ENCODE assay signal across 8 cellular contexts in genomic region chr7:1503816-1504775, GRCh38. TPM values are rescaled to one million over a fixed set of nuclear protein-coding genes. Genes with fewer than 3 reads are reported as not detected.
DNase-seq lines count a peak whose midpoint lies in the region; ATAC-seq and TF ChIP-seq lines count a peak whose summit lies in the region.

A gene with protein sequence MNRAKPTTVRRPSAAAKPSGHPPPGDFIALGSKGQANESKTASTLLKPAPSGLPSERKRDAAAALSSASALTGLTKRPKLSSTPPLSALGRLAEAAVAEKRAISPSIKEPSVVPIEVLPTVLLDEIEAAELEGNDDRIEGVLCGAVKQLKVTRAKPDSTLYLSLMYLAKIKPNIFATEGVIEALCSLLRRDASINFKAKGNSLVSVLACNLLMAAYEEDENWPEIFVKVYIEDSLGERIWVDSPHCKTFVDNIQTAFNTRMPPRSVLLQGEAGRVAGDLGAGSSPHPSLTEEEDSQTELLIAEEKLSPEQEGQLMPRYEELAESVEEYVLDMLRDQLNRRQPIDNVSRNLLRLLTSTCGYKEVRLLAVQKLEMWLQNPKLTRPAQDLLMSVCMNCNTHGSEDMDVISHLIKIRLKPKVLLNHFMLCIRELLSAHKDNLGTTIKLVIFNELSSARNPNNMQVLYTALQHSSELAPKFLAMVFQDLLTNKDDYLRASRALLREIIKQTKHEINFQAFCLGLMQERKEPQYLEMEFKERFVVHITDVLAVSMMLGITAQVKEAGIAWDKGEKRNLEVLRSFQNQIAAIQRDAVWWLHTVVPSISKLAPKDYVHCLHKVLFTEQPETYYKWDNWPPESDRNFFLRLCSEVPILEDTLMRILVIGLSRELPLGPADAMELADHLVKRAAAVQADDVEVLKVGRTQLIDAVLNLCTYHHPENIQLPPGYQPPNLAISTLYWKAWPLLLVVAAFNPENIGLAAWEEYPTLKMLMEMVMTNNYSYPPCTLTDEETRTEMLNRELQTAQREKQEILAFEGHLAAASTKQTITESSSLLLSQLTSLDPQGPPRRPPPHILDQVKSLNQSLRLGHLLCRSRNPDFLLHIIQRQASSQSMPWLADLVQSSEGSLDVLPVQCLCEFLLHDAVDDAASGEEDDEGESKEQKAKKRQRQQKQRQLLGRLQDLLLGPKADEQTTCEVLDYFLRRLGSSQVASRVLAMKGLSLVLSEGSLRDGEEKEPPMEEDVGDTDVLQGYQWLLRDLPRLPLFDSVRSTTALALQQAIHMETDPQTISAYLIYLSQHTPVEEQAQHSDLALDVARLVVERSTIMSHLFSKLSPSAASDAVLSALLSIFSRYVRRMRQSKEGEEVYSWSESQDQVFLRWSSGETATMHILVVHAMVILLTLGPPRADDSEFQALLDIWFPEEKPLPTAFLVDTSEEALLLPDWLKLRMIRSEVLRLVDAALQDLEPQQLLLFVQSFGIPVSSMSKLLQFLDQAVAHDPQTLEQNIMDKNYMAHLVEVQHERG (N-terminal part only) (minus strand): TSS chr7:1504389. CDS start chr7:1503960, 429 bp downstream.

- CTCF ChIA-PET in activated CD8-positive, alpha-beta T cell treated with anti-CD3 and anti-CD28 coated beads for 36 hours (lab: Charles Lee): interaction anchor here (0.9 to 1.7 kb wide), 3 partner anchors 30 to 1022 kb away, joined by 3 to 5 read pairs (median 4); partner anchors contain the start of gene TMEM184A

- H3K27ac ChIP-seq in CD4-positive, CD25-positive, alpha-beta regulatory T cell (ENCODE audit: insufficient read depth, low read length, poor library complexity, severe bottlenecking): peak within 1 kb of the TSS; percentile 51
- peak within 1 kb of the TSS; percentile 75 to 79 for H3K27ac ChIP-seq in lung (ENCODE audit: low read depth in 1 of 2, low read length in 1 of 2)

- H3K36me3 ChIP-seq in CD4-positive, CD25-positive, alpha-beta regulatory T cell (ENCODE audit: control insufficient read depth, insufficient read depth, low read length): peaks cover 19% of the 10 kb centered on the region
- H3K36me3 ChIP-seq in lung (ENCODE audit: control insufficient read depth in 2 of 2, insufficient read depth in 2 of 2, low read length in 2 of 2): peaks cover 0 to 30% of the 10 kb centered on the region in 2 donors

- H3K36me3 Mint-ChIP-seq in CD4-positive, CD25-positive, alpha-beta regulatory T cell: no peaks in the 10 kb centered on the region
- peaks cover 26% of the 10 kb centered on the region for H3K36me3 Mint-ChIP-seq in activated CD8-positive, alpha-beta T cell treated with anti-CD3 and anti-CD28 coated beads for 36 hours (ENCODE audit: low read depth)

- H3K4me3 ChIP-seq in CD4-positive, CD25-positive, alpha-beta regulatory T cell (ENCODE audit: low read depth, low read length): peak within 1 kb of the TSS; percentile 66
- H3K4me3 ChIP-seq in lung: peak within 1 kb of the TSS; percentile 100

- POLR2A ChIA-PET in activated CD8-positive, alpha-beta T cell treated with anti-CD3 and anti-CD28 coated beads for 36 hours (lab: Charles Lee): interaction anchor here (0.7 to 2.4 kb wide), 7 partner anchors 9 to 672 kb away, joined by 3 to 13 read pairs (median 4); no protein-coding TSS in a partner anchor

- peak within 1 kb of the TSS; percentile 86 to 92 (median 88) for H3K4me3 Mint-ChIP-seq in CD4-positive, CD25-positive, alpha-beta regulatory T cell
- peak within 1 kb of the TSS; percentile 89 for H3K4me3 Mint-ChIP-seq in activated CD8-positive, alpha-beta T cell treated with anti-CD3 and anti-CD28 coated beads for 36 hours

- 0 to 1% methylated on average over 86 to 118 of the region's 118 CpGs for WGBS in lung, 2 donors

- no peaks in the 10 kb centered on the region for H3K9me3 Mint-ChIP-seq in CD4-positive, CD25-positive, alpha-beta regulatory T cell
- H3K9me3 Mint-ChIP-seq in activated CD8-positive, alpha-beta T cell treated with anti-CD3 and anti-CD28 coated beads for 36 hours: no peaks in the 10 kb centered on the region

- no peaks in the 10 kb centered on the region for H3K27me3 ChIP-seq in CD4-positive, CD25-positive, alpha-beta regulatory T cell (ENCODE audit: control insufficient read depth, insufficient read depth, low read length)
- no peaks in the 10 kb centered on the region for H3K27me3 ChIP-seq in lung (ENCODE audit: control insufficient read depth, insufficient read depth)

- peaks cover 35% of the 10 kb centered on the region for H3K4me1 ChIP-seq in CD4-positive, CD25-positive, alpha-beta regulatory T cell (ENCODE audit: control insufficient read depth, insufficient read depth, low read length, poor library complexity, severe bottlenecking)
- H3K4me1 ChIP-seq in lung (ENCODE audit: control insufficient read depth in 2 of 2, insufficient read depth in 2 of 2, low read length in 2 of 2): peaks cover 5 to 14% of the 10 kb centered on the region in 2 donors

- DNase-seq in CD4-positive, CD25-positive, alpha-beta regulatory T cell: peak; percentile 85 to 94 (median 90)
- DNase-seq in NCI-H82 (lab: John Stamatoyannopoulos, UW) (peak; percentile 95), lung (ENCODE audit: low spot score) (peak; percentile 94)
- DNase-seq in activated CD8-positive, alpha-beta T cell treated with anti-CD3 and anti-CD28 coated beads for 36 hours: peak; percentile 91
- peak; percentile 86 for DNase-seq in effector CD4-positive, alpha-beta T cell
- DNase-seq in stimulated activated CD4-positive, alpha-beta T cell treated with anti-CD3 and anti-CD28 coated beads, TNF-alpha, amount 100 ng/mL, for 4 hours (ENCODE audit: low read depth in 3 of 3): peak; percentile 78 to 81 (median 81)

- peak; percentile 92 to 95 for ATAC-seq in CD4-positive, CD25-positive, alpha-beta regulatory T cell (ENCODE audit: low read depth in 2 of 2)
- ATAC-seq in GM19395 (IDR thresholded peaks at IDR 0.05; ENCODE audit: unreplicated experiment) (peak; percentile 79), HG03571 (IDR thresholded peaks at IDR 0.05; ENCODE audit: unreplicated experiment) (peak; percentile 77), lung (ENCODE audit: insufficient read depth, low FRiP score) (peak; percentile 97)
- peak; percentile 90 for ATAC-seq in activated CD8-positive, alpha-beta T cell treated with anti-CD3 and anti-CD28 coated beads for 36 hours

- peak within 1 kb of the TSS; percentile 87 to 93 (median 88) for H3K27ac Mint-ChIP-seq in CD4-positive, CD25-positive, alpha-beta regulatory T cell
- peak within 1 kb of the TSS; percentile 91 for H3K27ac Mint-ChIP-seq in activated CD8-positive, alpha-beta T cell treated with anti-CD3 and anti-CD28 coated beads for 36 hours

- peak; percentile 84 for TF ChIP-seq CTCF in activated CD8-positive, alpha-beta T cell treated with anti-CD3 and anti-CD28 coated beads for 36 hours (IDR thresholded peaks at IDR 0.05)
- TF ChIP-seq CTCF in lung (IDR thresholded peaks at IDR 0.05; ENCODE audit: control extremely low read depth, extremely low read depth): peak; percentile 83

- no peaks in the 10 kb centered on the region for H3K9me3 ChIP-seq in CD4-positive, CD25-positive, alpha-beta regulatory T cell (ENCODE audit: control insufficient read depth in 2 of 2, low read length in 2 of 2)
- H3K9me3 ChIP-seq in lung (ENCODE audit: control insufficient read depth in 2 of 2, insufficient read depth in 1 of 2, low read length in 1 of 2): no peaks in the 10 kb centered on the region

- H3K4me1 Mint-ChIP-seq in CD4-positive, CD25-positive, alpha-beta regulatory T cell: peaks cover 0 to 54% (median 16%) of the 10 kb centered on the region in 4 donors
- H3K4me1 Mint-ChIP-seq in activated CD8-positive, alpha-beta T cell treated with anti-CD3 and anti-CD28 coated beads for 36 hours (ENCODE audit: low read depth): peaks cover 35% of the 10 kb centered on the region

- no peaks in the 10 kb centered on the region for H3K27me3 Mint-ChIP-seq in CD4-positive, CD25-positive, alpha-beta regulatory T cell
- H3K27me3 Mint-ChIP-seq in activated CD8-positive, alpha-beta T cell treated with anti-CD3 and anti-CD28 coated beads for 36 hours: no peaks in the 10 kb centered on the region

- intact Hi-C loops in activated CD8-positive, alpha-beta T cell treated with anti-CD3 and anti-CD28 coated beads for 36 hours (cut with micrococcal nuclease): no loop called here

RNA-seq across cellular contexts. Expression of the gene that starts here (rescaled TPM):
- total RNA-seq in CD4-positive, CD25-positive, alpha-beta regulatory T cell: 107 TPM
- 10 to 100 TPM in 2 of 4 donors, 1 to 10 TPM in 2; 8.5 to 11.9 (median 10.1) TPM for polyA plus RNA-seq in CD4-positive, CD25-positive, alpha-beta regulatory T cell
- 100 to 1,000 TPM; 100 to 103 TPM for total RNA-seq in activated CD8-positive, alpha-beta T cell treated with anti-CD3 and anti-CD28 coated beads for 36 hours
- total RNA-seq in lung: 100 to 1,000 TPM in 1 of 2 donors, 10 to 100 TPM in 1; 31.2 to 121 TPM
- polyA plus RNA-seq in lung: 10 to 100 TPM; 45.8 to 46.2 TPM

Comparison
In these comparisons a context has a peak if more than half of its experiments do, and no peak if none do; other contexts are left out.
1. Peak in every context shown above with its lines: DNase-seq, ATAC-seq, H3K4me3 ChIP-seq and H3K27ac ChIP-seq.